In the genomic region with DNA sequence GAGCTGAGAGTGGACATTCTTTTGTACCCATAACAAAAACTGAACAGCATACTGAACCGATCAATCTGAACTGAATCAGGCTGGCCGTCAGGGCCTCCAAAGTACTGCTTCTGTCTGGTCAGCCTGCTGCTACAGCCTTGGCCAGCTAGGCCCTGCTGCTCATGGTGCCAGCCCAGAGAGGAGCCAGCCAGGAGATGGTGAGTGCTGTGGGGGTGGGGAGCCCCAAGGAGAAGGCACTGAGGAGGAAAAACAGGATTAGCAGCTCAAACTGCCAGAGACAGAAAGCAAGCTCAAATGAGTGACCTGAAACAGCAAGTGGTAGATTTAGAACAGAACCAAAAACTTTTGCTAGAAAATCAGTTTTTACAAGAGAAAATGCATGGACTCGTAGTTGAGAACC, we compare ENCODE assay signal across 19 cellular contexts. TPM values are rescaled to one million over a fixed set of nuclear protein-coding genes. Genes with fewer than 3 reads are reported as not detected.
DNase-seq lines count a peak whose midpoint lies in the region; ATAC-seq and TF ChIP-seq lines count a peak whose summit lies in the region.
"Had no signal": no experiment of that assay in that cellular context is flagged by ENCODE, and none has a peak within 500 bp of the region (broad histone marks: within the 10 kb centered on the region; RNA-seq: fewer than 3 reads in every experiment).

No MANE protein-coding gene starts in this region.

- no peaks in the 10 kb centered on the region for H3K27me3 Mint-ChIP-seq in CD8-positive, alpha-beta T cell (ENCODE audit: low read depth)
- H3K27me3 Mint-ChIP-seq in activated T-helper 1 cell treated with anti-CD3 and anti-CD28 coated beads, Interleukin-12 subunit alpha, Interleukin-12 subunit beta, Interleukin-2, Interleukin-4 antibody, amounts not matched to agents 30 ng/mL and 10 ng/mL and 1 ng/mL, durations not matched to agents 14 hours and 24 hours and 36 hours (ENCODE audit: insufficient read depth): no peaks in the 10 kb centered on the region
- H3K27me3 Mint-ChIP-seq: memory B cell, T-helper 17 cell had no signal

- H3K4me3 Mint-ChIP-seq in CD8-positive, alpha-beta T cell: no peak overlapping the region
- no peak overlapping the region for H3K4me3 Mint-ChIP-seq in activated T-helper 1 cell treated with anti-CD3 and anti-CD28 coated beads, Interleukin-12 subunit alpha, Interleukin-12 subunit beta, Interleukin-2, Interleukin-4 antibody, amounts not matched to agents 30 ng/mL and 10 ng/mL and 1 ng/mL, durations not matched to agents 14 hours and 24 hours and 36 hours
- H3K4me3 Mint-ChIP-seq: memory B cell, nephron, T-helper 17 cell had no signal

- H3K27me3 ChIP-seq in CD8-positive, alpha-beta T cell (ENCODE audit: insufficient read depth, low read length): no peaks in the 10 kb centered on the region
- H3K27me3 ChIP-seq: gastroesophageal sphincter, sigmoid colon had no signal

- H3K4me3 ChIP-seq in CD8-positive, alpha-beta T cell (ENCODE audit: low read depth, low read length): no peak overlapping the region
- H3K4me3 ChIP-seq: gastroesophageal sphincter, sigmoid colon, thoracic aorta had no signal

- intact Hi-C loops in CD8-positive, alpha-beta T cell (cut with DNase I, micrococcal nuclease): loop anchor here in 1 of 2 experiments (2.0 kb wide), 1 partner anchor 14 kb away; no protein-coding TSS in a partner anchor
- intact Hi-C loops in activated T-helper 1 cell treated with anti-CD3 and anti-CD28 coated beads, Interleukin-12 subunit alpha, Interleukin-12 subunit beta, Interleukin-2, Interleukin-4 antibody, amounts not matched to agents 30 ng/mL and 10 ng/mL and 1 ng/mL, durations not matched to agents 14 hours and 24 hours and 36 hours (cut with micrococcal nuclease): no loop called here

- H3K9me3 Mint-ChIP-seq in CD8-positive, alpha-beta T cell: no peaks in the 10 kb centered on the region
- peaks cover 5% of the 10 kb centered on the region for H3K9me3 Mint-ChIP-seq in activated T-helper 1 cell treated with anti-CD3 and anti-CD28 coated beads, Interleukin-12 subunit alpha, Interleukin-12 subunit beta, Interleukin-2, Interleukin-4 antibody, amounts not matched to agents 30 ng/mL and 10 ng/mL and 1 ng/mL, durations not matched to agents 14 hours and 24 hours and 36 hours
- H3K9me3 Mint-ChIP-seq: memory B cell, nephron had no signal

- H3K4me1 ChIP-seq in CD8-positive, alpha-beta T cell (ENCODE audit: insufficient read depth, low read length): peaks cover 19% of the 10 kb centered on the region
- H3K4me1 ChIP-seq: sigmoid colon had no signal

- no peaks in the 10 kb centered on the region for H3K9me3 ChIP-seq in CD8-positive, alpha-beta T cell (ENCODE audit: low read length)
- H3K9me3 ChIP-seq: gastroesophageal sphincter, sigmoid colon, thoracic aorta had no signal

- TF ChIP-seq CTCF in C4-2B (conservative IDR thresholded peaks at IDR 0.05): no peak
- TF ChIP-seq CTCF in CD8-positive, alpha-beta T cell (IDR thresholded peaks at IDR 0.05): no peak

- ATAC-seq in CD8-positive, alpha-beta T cell: no peak
- ATAC-seq in GM18519 (IDR thresholded peaks at IDR 0.05; ENCODE audit: low FRiP score, unreplicated experiment): no peak
- ATAC-seq: gastroesophageal sphincter, T-helper 17 cell had no signal

- peak overlapping the region; percentile 30 for H3K27ac Mint-ChIP-seq in CD8-positive, alpha-beta T cell
- H3K27ac Mint-ChIP-seq in activated T-helper 1 cell treated with anti-CD3 and anti-CD28 coated beads, Interleukin-12 subunit alpha, Interleukin-12 subunit beta, Interleukin-2, Interleukin-4 antibody, amounts not matched to agents 30 ng/mL and 10 ng/mL and 1 ng/mL, durations not matched to agents 14 hours and 24 hours and 36 hours: no peak overlapping the region
- H3K27ac Mint-ChIP-seq: nephron, T-helper 17 cell had no signal

- POLR2A ChIA-PET in CD8-positive, alpha-beta T cell (lab: Charles Lee): no interaction called here

- CTCF ChIA-PET in CD8-positive, alpha-beta T cell (lab: Charles Lee): no interaction called here

- DNase-seq in CD8-positive, alpha-beta T cell: no peak
- peak; percentile 82 for DNase-seq in cerebellum (ENCODE audit: low spot score)
- peak in 42 of 56 donors; percentile 5 to 75 (median 32) for DNase-seq in nucleus accumbens (lab: John Stamatoyannopoulos, UW)
- DNase-seq in activated T-helper 1 cell treated with anti-CD3 and anti-CD28 coated beads, Interleukin-12 subunit alpha, Interleukin-12 subunit beta, Interleukin-2, Interleukin-4 antibody, amounts not matched to agents 30 ng/mL and 10 ng/mL and 1 ng/mL, durations not matched to agents 14 hours and 24 hours and 36 hours (ENCODE audit: low spot score): no peak
- DNase-seq in GF-D8 (lab: John Stamatoyannopoulos, UW): no peak
- DNase-seq: cortex of kidney; DMS79 treated with DMSO at 0.1 percent for 48 hours; erythroblast; NCI-H1694; NCI-H446; sigmoid colon; stimulated activated CD4-positive, alpha-beta T cell treated with anti-CD3 and anti-CD28 coated beads, Interleukin-2, amount 100 ng/mL, for 24 hours; T-helper 17 cell had no signal

- H3K27ac ChIP-seq in C4-2B: peak overlapping the region; percentile 50
- H3K27ac ChIP-seq in CD8-positive, alpha-beta T cell (ENCODE audit: low read depth, low read length): no peak overlapping the region
- H3K27ac ChIP-seq: gastroesophageal sphincter, sigmoid colon, thoracic aorta had no signal

- peaks cover 39% of the 10 kb centered on the region for H3K36me3 Mint-ChIP-seq in CD8-positive, alpha-beta T cell
- H3K36me3 Mint-ChIP-seq in activated T-helper 1 cell treated with anti-CD3 and anti-CD28 coated beads, Interleukin-12 subunit alpha, Interleukin-12 subunit beta, Interleukin-2, Interleukin-4 antibody, amounts not matched to agents 30 ng/mL and 10 ng/mL and 1 ng/mL, durations not matched to agents 14 hours and 24 hours and 36 hours (ENCODE audit: low read depth): peaks cover 42% of the 10 kb centered on the region

- H3K4me1 Mint-ChIP-seq in CD8-positive, alpha-beta T cell (ENCODE audit: low read depth): peaks cover 41% of the 10 kb centered on the region
- H3K4me1 Mint-ChIP-seq in activated T-helper 1 cell treated with anti-CD3 and anti-CD28 coated beads, Interleukin-12 subunit alpha, Interleukin-12 subunit beta, Interleukin-2, Interleukin-4 antibody, amounts not matched to agents 30 ng/mL and 10 ng/mL and 1 ng/mL, durations not matched to agents 14 hours and 24 hours and 36 hours (ENCODE audit: low read depth): peaks cover 39% of the 10 kb centered on the region
- H3K4me1 Mint-ChIP-seq: nephron had no signal

- H3K36me3 ChIP-seq in CD8-positive, alpha-beta T cell (ENCODE audit: insufficient read depth, low read length): peaks cover 13% of the 10 kb centered on the region

RNA-seq across cellular contexts. Expression of a gene that starts 23.9 kb away (rescaled TPM):
- 10 to 100 TPM; 50.0 to 52.0 TPM for total RNA-seq in CD8-positive, alpha-beta T cell
- 32.0 TPM for total RNA-seq in cerebellum
- 72.0 and 72.5 TPM in 2 replicates for total RNA-seq in activated T-helper 1 cell treated with anti-CD3 and anti-CD28 coated beads, Interleukin-12 subunit alpha, Interleukin-12 subunit beta, Interleukin-2, Interleukin-4 antibody, amounts not matched to agents 30 ng/mL and 10 ng/mL and 1 ng/mL, durations not matched to agents 14 hours and 24 hours and 36 hours

RNA-seq across cellular contexts. Expression of a gene that starts 37.0 kb away (rescaled TPM):
- 10 to 100 TPM; 20.0 to 24.7 TPM for total RNA-seq in CD8-positive, alpha-beta T cell
- 49.7 TPM for total RNA-seq in cerebellum
- total RNA-seq in activated T-helper 1 cell treated with anti-CD3 and anti-CD28 coated beads, Interleukin-12 subunit alpha, Interleukin-12 subunit beta, Interleukin-2, Interleukin-4 antibody, amounts not matched to agents 30 ng/mL and 10 ng/mL and 1 ng/mL, durations not matched to agents 14 hours and 24 hours and 36 hours: 77.5 and 77.9 TPM in 2 replicates

Comparison
In these comparisons a context has a peak if more than half of its experiments do, and no peak if none do; other contexts are left out.
1. DNase-seq: peak in cerebellum (single experiment) and nucleus accumbens (42 of 56); none in CD8-positive, alpha-beta T cell (0 of 7), activated T-helper 1 cell treated with anti-CD3 and anti-CD28 coated beads, Interleukin-12 subunit alpha, Interleukin-12 subunit beta, Interleukin-2, Interleukin-4 antibody, amounts not matched to agents 30 ng/mL and 10 ng/mL and 1 ng/mL, durations not matched to agents 14 hours and 24 hours and 36 hours (single experiment) and GF-D8 (single experiment).